1 cellular context compared by ENCODE assay signal in the genomic region with DNA sequence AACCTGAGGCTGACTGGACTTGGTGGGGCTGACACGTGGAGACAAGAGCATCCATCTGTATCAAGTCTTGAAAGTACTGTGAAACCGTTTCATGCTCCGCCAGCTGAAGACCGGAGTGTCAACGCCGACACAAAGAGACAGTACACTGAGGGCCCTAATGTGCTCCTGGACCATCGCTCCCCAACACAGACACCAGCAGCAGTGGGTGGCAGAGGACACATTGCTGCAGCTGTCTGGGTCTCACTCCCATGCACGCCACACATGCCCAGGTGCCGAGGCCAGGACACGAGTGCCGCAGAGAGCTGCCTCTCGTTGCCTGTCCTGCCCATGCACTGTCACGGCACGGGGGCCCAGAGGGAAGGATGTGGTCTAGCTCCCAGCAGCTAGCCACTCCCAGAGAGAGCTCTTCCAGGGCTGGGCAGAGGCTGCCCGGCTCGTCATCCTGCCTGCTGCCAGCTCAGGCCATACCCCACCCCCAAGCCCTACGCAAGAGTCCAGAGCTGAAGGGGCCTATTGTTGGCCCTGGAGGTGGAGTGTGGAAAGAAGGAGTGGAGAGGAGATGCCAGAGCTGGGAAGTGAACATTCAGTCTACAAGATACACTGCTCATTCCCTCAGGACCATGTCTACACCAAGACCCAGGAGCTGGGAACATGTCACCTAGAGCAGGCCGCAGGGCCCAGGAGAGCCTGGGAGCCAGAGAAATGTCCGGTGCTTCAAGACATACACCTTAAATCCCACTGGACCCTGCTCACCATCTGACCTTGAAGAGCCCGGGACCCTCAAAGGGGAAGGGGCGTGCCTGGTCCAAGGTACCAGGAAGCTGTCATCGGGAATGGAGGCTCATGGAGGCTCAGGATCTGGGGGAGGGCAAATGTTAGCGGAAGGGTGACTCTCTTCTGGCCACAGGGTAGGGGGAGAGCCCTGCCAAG.
TF ChIP-seq lines count a peak whose summit lies in the region.

No MANE protein-coding gene starts in this region.

TF ChIP-seq in HEK293, 187 proteins besides CTCF, POLR2A, EP300 and RAD21 (continued from another document):
- TF ChIP-seq ZNF239 (tag by site-specific recombination; IDR thresholded peaks at IDR 0.05) (no peak), ZNF555 (tag by site-specific recombination; conservative IDR thresholded peaks at IDR 0.05) (no peak), ZNF132 (tag by site-specific recombination; IDR thresholded peaks at IDR 0.05; ENCODE audit: borderline replicate concordance) (no peak), ZNF510 (tag by site-specific recombination; IDR thresholded peaks at IDR 0.05; ENCODE audit: insufficient replicate concordance) (no peak), ZBTB17 (tag by site-specific recombination; IDR thresholded peaks at IDR 0.05) (peak; percentile 54), ZNF501 (tag by site-specific recombination; IDR thresholded peaks at IDR 0.05) (no peak), ZNF600 (tag by site-specific recombination; IDR thresholded peaks at IDR 0.05) (0 out of 2 replicates have a peak, but pooled peaks have one; percentile 37), GLIS2 (tag by site-specific recombination; IDR thresholded peaks at IDR 0.05) (no peak), ZNF837 (tag by site-specific recombination; IDR thresholded peaks at IDR 0.05) (no peak), ZNF701 (tag by site-specific recombination; IDR thresholded peaks at IDR 0.05) (no peak)
TF ChIP-seq in HEK293: peak in this region for 2.
